In genomic region chr17:9021985-9022552, GRCh38 we compare ENCODE assay signal across 1 cellular context.
TF ChIP-seq lines count a peak whose summit lies in the region.

No MANE protein-coding gene starts in this region.

TF ChIP-seq in GM12878, 131 proteins besides CTCF, POLR2A, EP300 and RAD21 (continued from another document):
- TF ChIP-seq, protein P1, sequence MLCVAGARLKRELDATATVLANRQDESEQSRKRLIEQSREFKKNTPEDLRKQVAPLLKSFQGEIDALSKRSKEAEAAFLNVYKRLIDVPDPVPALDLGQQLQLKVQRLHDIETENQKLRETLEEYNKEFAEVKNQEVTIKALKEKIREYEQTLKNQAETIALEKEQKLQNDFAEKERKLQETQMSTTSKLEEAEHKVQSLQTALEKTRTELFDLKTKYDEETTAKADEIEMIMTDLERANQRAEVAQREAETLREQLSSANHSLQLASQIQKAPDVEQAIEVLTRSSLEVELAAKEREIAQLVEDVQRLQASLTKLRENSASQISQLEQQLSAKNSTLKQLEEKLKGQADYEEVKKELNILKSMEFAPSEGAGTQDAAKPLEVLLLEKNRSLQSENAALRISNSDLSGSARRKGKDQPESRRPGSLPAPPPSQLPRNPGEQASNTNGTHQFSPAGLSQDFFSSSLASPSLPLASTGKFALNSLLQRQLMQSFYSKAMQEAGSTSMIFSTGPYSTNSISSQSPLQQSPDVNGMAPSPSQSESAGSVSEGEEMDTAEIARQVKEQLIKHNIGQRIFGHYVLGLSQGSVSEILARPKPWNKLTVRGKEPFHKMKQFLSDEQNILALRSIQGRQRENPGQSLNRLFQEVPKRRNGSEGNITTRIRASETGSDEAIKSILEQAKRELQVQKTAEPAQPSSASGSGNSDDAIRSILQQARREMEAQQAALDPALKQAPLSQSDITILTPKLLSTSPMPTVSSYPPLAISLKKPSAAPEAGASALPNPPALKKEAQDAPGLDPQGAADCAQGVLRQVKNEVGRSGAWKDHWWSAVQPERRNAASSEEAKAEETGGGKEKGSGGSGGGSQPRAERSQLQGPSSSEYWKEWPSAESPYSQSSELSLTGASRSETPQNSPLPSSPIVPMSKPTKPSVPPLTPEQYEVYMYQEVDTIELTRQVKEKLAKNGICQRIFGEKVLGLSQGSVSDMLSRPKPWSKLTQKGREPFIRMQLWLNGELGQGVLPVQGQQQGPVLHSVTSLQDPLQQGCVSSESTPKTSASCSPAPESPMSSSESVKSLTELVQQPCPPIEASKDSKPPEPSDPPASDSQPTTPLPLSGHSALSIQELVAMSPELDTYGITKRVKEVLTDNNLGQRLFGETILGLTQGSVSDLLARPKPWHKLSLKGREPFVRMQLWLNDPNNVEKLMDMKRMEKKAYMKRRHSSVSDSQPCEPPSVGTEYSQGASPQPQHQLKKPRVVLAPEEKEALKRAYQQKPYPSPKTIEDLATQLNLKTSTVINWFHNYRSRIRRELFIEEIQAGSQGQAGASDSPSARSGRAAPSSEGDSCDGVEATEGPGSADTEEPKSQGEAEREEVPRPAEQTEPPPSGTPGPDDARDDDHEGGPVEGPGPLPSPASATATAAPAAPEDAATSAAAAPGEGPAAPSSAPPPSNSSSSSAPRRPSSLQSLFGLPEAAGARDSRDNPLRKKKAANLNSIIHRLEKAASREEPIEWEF (IDR thresholded peaks at IDR 0.05; ENCODE audit: insufficient replicate concordance, low read depth, low read length): no peak
